ENCODE assay signal across 8 cellular contexts in genomic region chr16:88857728-88858339, GRCh38. TPM values are rescaled to one million over a fixed set of nuclear protein-coding genes. Genes with fewer than 3 reads are reported as not detected.
DNase-seq lines count a peak whose midpoint lies in the region; ATAC-seq and TF ChIP-seq lines count a peak whose summit lies in the region.

No MANE protein-coding gene starts in this region.

- peaks cover 5% of the 10 kb centered on the region for H3K4me1 ChIP-seq in ovary (ENCODE audit: insufficient read depth)
- H3K4me1 ChIP-seq in thoracic aorta (ENCODE audit: control insufficient read depth in 1 of 2, low read depth in 2 of 2) = peaks cover 21 to 25% of the 10 kb centered on the region in 2 donors

- H3K36me3 ChIP-seq in ovary (no peaks in the 10 kb centered on the region), thoracic aorta (peaks cover 30% of the 10 kb centered on the region)

- peaks cover 6% of the 10 kb centered on the region for H3K4me1 Mint-ChIP-seq in glutamatergic neuron (ENCODE audit: low read depth, unreplicated experiment)

- intact Hi-C loops in ovary (cut with DNase I) = loop anchor here in 3 of 4 donors (2.0 to 5.0 kb wide), 3 partner anchors 41 to 46 kb away; partner anchors contain the start of gene APRT (in 1 of the 3)

- H3K9me3 ChIP-seq in ovary = no peaks in the 10 kb centered on the region
- no peaks in the 10 kb centered on the region for H3K9me3 ChIP-seq in thoracic aorta

- H3K4me3 Mint-ChIP-seq in glutamatergic neuron (ENCODE audit: unreplicated experiment) = peak overlapping the region; percentile 96

- 14 to 15% (median 14%) methylated on average over 12 of the region's 12 CpGs for WGBS in ovary, 3 donors

- peaks cover 16% of the 10 kb centered on the region for H3K9me3 Mint-ChIP-seq in glutamatergic neuron (ENCODE audit: unreplicated experiment)

- H3K27ac Mint-ChIP-seq in glutamatergic neuron (ENCODE audit: unreplicated experiment) = peak overlapping the region; percentile 87

- in situ Hi-C loops in SK-MEL-5 (cut with HindIII; ENCODE audit: low pct_unique_long_range_greater_than_20kb, low sequenced_read_pairs) = no loop called here

- H3K36me3 Mint-ChIP-seq in glutamatergic neuron (ENCODE audit: unreplicated experiment) = no peaks in the 10 kb centered on the region

- no peaks in the 10 kb centered on the region for H3K27me3 ChIP-seq in ovary
- no peaks in the 10 kb centered on the region for H3K27me3 ChIP-seq in thoracic aorta (replicated peaks; ENCODE audit: insufficient read depth)

- peak overlapping the region; percentile 75 for H3K4me3 ChIP-seq in ovary
- peak overlapping the region; percentile 91 for H3K4me3 ChIP-seq in thoracic aorta

- no peak for TF ChIP-seq EP300 in ovary (IDR thresholded peaks at IDR 0.05)

- TF ChIP-seq CTCF in glutamatergic neuron (IDR thresholded peaks at IDR 0.05; ENCODE audit: partially characterized antibody, unreplicated experiment) = peak; percentile 26
- peak in 2 of 3 donors; percentile 44 to 60 for TF ChIP-seq CTCF in ovary (IDR thresholded peaks at IDR 0.05)
- TF ChIP-seq CTCF in thoracic aorta (IDR thresholded peaks at IDR 0.05) = peak; percentile 36

- H3K27ac ChIP-seq in ovary (peak overlapping the region in 1 of 2 donors; percentile 73), thoracic aorta (peak overlapping the region in 1 of 2 donors; percentile 71)

- TF ChIP-seq POLR2A in ovary (IDR thresholded peaks at IDR 0.05) = no peak

- no peak for ATAC-seq in thoracic aorta (ENCODE audit: insufficient number of reproducible peaks, low FRiP score, low read depth)

- H3K27me3 Mint-ChIP-seq in glutamatergic neuron (ENCODE audit: unreplicated experiment) = peaks cover 4% of the 10 kb centered on the region

- peak; percentile 80 for DNase-seq in SIG-M5 treated with dmso at 0.1 percent for 504 hours (lab: John Stamatoyannopoulos, UW; ENCODE audit: unreplicated experiment)
- no peak for DNase-seq in SIG-M5 (lab: John Stamatoyannopoulos, UW)
- DNase-seq in HPDE6-E6E7 (ENCODE audit: extremely low spot score) = peak; percentile 88
- DNase-seq in SK-MEL-5 (ENCODE audit: low read depth, low spot score) = peak; percentile 78
- peak; percentile 82 for DNase-seq in activated naive CD4-positive, alpha-beta T cell treated with anti-CD3 and anti-CD28 coated beads, Interleukin-2, amount 50 U/mL, for 16 hours
- peak; percentile 84 for DNase-seq in glutamatergic neuron
- DNase-seq in ovary = peak; percentile 58 to 82 (median 73)
- no peak for DNase-seq in thoracic aorta (ENCODE audit: low spot score)

RNA-seq across cellular contexts. Expression of gene TRAPPC2L, which starts 0.9 kb away (rescaled TPM):
- total RNA-seq in SK-MEL-5 (2014; rRNA removed; shearing (Covaris generic)) = 79.3 and 86.0 TPM in 2 replicates
- 69.7 and 75.2 TPM in 2 replicates for polyA plus RNA-seq in SK-MEL-5 (2015; cell fraction: cytosol; rRNA removed)
- polyA plus RNA-seq in SK-MEL-5 (2015; cell fraction: nucleus; rRNA removed) = 164 and 174 TPM in 2 replicates
- total RNA-seq in glutamatergic neuron (ENCODE audit: unreplicated experiment) = 50.6 TPM
- total RNA-seq in ovary = 10 to 100 TPM; 37.2 to 65.7 (median 56.3) TPM
- 100 to 1,000 TPM in 1 of 2 donors, 10 to 100 TPM in 1; 58.6 to 101 TPM for polyA plus RNA-seq in ovary
- total RNA-seq in thoracic aorta = 10 to 100 TPM; 12.4 to 31.4 TPM

RNA-seq across cellular contexts. Expression of gene GALNS, which starts 1.1 kb away (rescaled TPM):
- 15.2 and 15.4 TPM in 2 replicates for total RNA-seq in SK-MEL-5 (2014; rRNA removed; shearing (Covaris generic))
- polyA plus RNA-seq in SK-MEL-5 (2015; cell fraction: cytosol; rRNA removed) = 75.3 and 80.6 TPM in 2 replicates
- polyA plus RNA-seq in SK-MEL-5 (2015; cell fraction: nucleus; rRNA removed) = 31.6 and 36.5 TPM in 2 replicates
- total RNA-seq in glutamatergic neuron (ENCODE audit: unreplicated experiment) (31.7 TPM), ovary (10 to 100 TPM; 14.1 to 30.1 (median 21.6) TPM), thoracic aorta (10 to 100 TPM; 24.8 to 38.7 TPM)
- 10 to 100 TPM; 14.0 to 40.4 TPM for polyA plus RNA-seq in ovary

RNA-seq across cellular contexts. Expression of gene PABPN1L, which starts 8.6 kb away (rescaled TPM):
- total RNA-seq in SK-MEL-5 (2014; rRNA removed; shearing (Covaris generic)) = not detected in 2 replicates
- not detected in 2 replicates for polyA plus RNA-seq in SK-MEL-5 (2015; cell fraction: cytosol; rRNA removed)
- not detected in 2 replicates for polyA plus RNA-seq in SK-MEL-5 (2015; cell fraction: nucleus; rRNA removed)
- total RNA-seq in glutamatergic neuron (ENCODE audit: unreplicated experiment) = 3.9 TPM
- not detected for total RNA-seq in ovary
- polyA plus RNA-seq in ovary = under 1 TPM in 1 of 2 donors, not detected in 1; 0.25 TPM
- not detected for total RNA-seq in thoracic aorta

RNA-seq across cellular contexts. Expression of gene APRT, which starts 46.1 kb away (rescaled TPM):
- total RNA-seq in SK-MEL-5 (2014; rRNA removed; shearing (Covaris generic)) = 209 and 226 TPM in 2 replicates
- 209 and 249 TPM in 2 replicates for polyA plus RNA-seq in SK-MEL-5 (2015; cell fraction: cytosol; rRNA removed)
- 99.4 and 110 TPM in 2 replicates for polyA plus RNA-seq in SK-MEL-5 (2015; cell fraction: nucleus; rRNA removed)
- total RNA-seq in glutamatergic neuron (ENCODE audit: unreplicated experiment) (54.4 TPM), ovary (100 to 1,000 TPM in 2 of 7 donors, 10 to 100 TPM in 5; 51.3 to 150 (median 74.1) TPM), thoracic aorta (10 to 100 TPM; 45.5 to 80.7 TPM)
- polyA plus RNA-seq in ovary = 10 to 100 TPM; 12.7 to 76.9 TPM

RNA-seq across cellular contexts. Expression of gene CDT1, which starts 54.2 kb away (rescaled TPM):
- total RNA-seq in SK-MEL-5 (2014; rRNA removed; shearing (Covaris generic)) = 13.8 and 17.4 TPM in 2 replicates
- polyA plus RNA-seq in SK-MEL-5 (2015; cell fraction: cytosol; rRNA removed) = 38.1 and 45.4 TPM in 2 replicates
- 10.3 and 23.5 TPM in 2 replicates for polyA plus RNA-seq in SK-MEL-5 (2015; cell fraction: nucleus; rRNA removed)
- total RNA-seq in glutamatergic neuron (ENCODE audit: unreplicated experiment) = 5.6 TPM
- total RNA-seq in ovary = 1 to 10 TPM in 4 of 7 donors, under 1 TPM in 2, not detected in 1; 0.66 to 3.2 (median 1.5) TPM
- under 1 TPM; 0.18 to 0.56 TPM for polyA plus RNA-seq in ovary
- under 1 TPM in 1 of 2 donors, not detected in 1; 0.71 TPM for total RNA-seq in thoracic aorta

Comparison
In these comparisons a context has a peak if more than half of its experiments do, and no peak if none do; other contexts are left out.
1. DNase-seq: peak in SIG-M5 treated with dmso at 0.1 percent for 504 hours (single experiment), HPDE6-E6E7 (single experiment), SK-MEL-5 (single experiment), activated naive CD4-positive, alpha-beta T cell treated with anti-CD3 and anti-CD28 coated beads, Interleukin-2, amount 50 U/mL, for 16 hours (single experiment), glutamatergic neuron (single experiment) and ovary (5 of 5); none in SIG-M5 (single experiment) and thoracic aorta (single experiment).
2. Peak in every context shown above with its lines, with median percentiles within 50 percentile points of each other: CTCF ChIP-seq.